11 cellular contexts compared by ENCODE assay signal in the genomic region with DNA sequence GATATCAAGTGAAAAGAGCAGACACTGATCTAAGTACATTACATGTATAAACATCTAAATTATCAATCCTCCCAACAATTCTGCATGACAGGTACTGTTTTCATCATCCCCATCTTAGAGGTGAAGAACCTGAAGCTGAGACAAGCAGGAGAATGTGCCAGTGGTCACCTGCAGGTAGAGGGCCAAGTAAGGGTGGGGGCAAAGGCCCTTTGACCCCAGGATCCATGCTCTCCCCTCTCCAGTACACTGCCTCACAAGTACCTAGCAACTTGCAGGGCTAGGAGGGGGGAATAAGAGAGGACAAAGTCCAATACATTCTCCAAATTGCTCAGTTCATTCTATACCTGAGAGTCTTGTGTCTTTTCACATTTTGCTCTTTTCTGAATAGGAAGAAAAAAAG. TPM values are rescaled to one million over a fixed set of nuclear protein-coding genes. Genes with fewer than 3 reads are reported as not detected.
"Had no signal": no experiment of that assay in that cellular context is flagged by ENCODE, and none has a peak within 500 bp of the region (broad histone marks: within the 10 kb centered on the region; RNA-seq: fewer than 3 reads in every experiment).

No MANE protein-coding gene starts in this region.

- H2AFZ ChIP-seq: GM23338 had no signal

- H3K9me3 Mint-ChIP-seq: GM23338, HFFc6 had no signal

- H3K9ac ChIP-seq: KMS-11 had no signal

- ATAC-seq: GM23338, HCT116 had no signal

- H3K27ac ChIP-seq: HL-60, KMS-11 had no signal

- H3K4me2 ChIP-seq: GM23338, KMS-11 had no signal

- H3K4me3 ChIP-seq: GM23338, HAP-1 had no signal

- DNase-seq: H7, HFFc6, IMR-90, Karpas-422, KBM-7 had no signal

- H3K4me1 Mint-ChIP-seq: GM23338 had no signal

- H3K4me3 Mint-ChIP-seq: GM23338, HFFc6 had no signal

- H3K9me3 ChIP-seq: HAP-1 had no signal

- H3K27ac Mint-ChIP-seq: GM23338, HFFc6 had no signal

RNA-seq across cellular contexts. Expression of gene MAP7D2, which starts 8.3 kb away (rescaled TPM):
- total RNA-seq: HT1080 had no signal
